30 cellular contexts compared by ENCODE assay signal in genomic region chr1:240468616-240469015, GRCh38.
A peak's percentile ranks its signal among the peaks of the same experiment; 100 is the strongest.
DNase-seq lines count a peak whose midpoint lies in the region; ATAC-seq and TF ChIP-seq lines count a peak whose summit lies in the region.
"Had no signal": no experiment of that assay in that cellular context is flagged by ENCODE, and none has a peak within 500 bp of the region (broad histone marks: within the 10 kb centered on the region; RNA-seq: fewer than 3 reads in every experiment).

No MANE protein-coding gene starts in this region.

- DNase-seq in Ammon's horn (ENCODE audit: low spot score) = peak; percentile 36
- DNase-seq in NCI-H460 (ENCODE audit: extremely low read depth, low read depth) = peak; percentile 53
- DNase-seq in glutamatergic neuron = no peak
- peak; percentile 29 for DNase-seq in skeletal muscle cell (ENCODE audit: low read depth)
- DNase-seq in DMS79 (lab: John Stamatoyannopoulos, UW) = no peak
- no peak for DNase-seq in NCI-H187 (lab: John Stamatoyannopoulos, UW)
- DNase-seq: ACHN; activated CD8-positive, alpha-beta memory T cell treated with anti-CD3 and anti-CD28 coated beads, Interleukin-2, amount 50 U/mL, for 48 hours; activated CD8-positive, alpha-beta T cell treated with anti-CD3 and anti-CD28 coated beads for 36 hours; activated naive CD4-positive, alpha-beta T cell treated with anti-CD3 and anti-CD28 coated beads, Interleukin-2, amount 10 ng/mL, durations not matched to agents 7 days and 5 days; body of pancreas; COR-L47; erythroblast; gastrocnemius medialis; HCEC 1CT; naive thymus-derived CD8-positive, alpha-beta T cell; NCI-H1105; NCI-H187 treated with DMSO at 0.1 percent for 48 hours; NCI-H526 treated with DMSO at 0.1 percent for 48 hours; PC-9; SK-N-SH; stimulated activated naive B cell treated with anti-CD40 and anti-IgM and Interleukin-4, amounts not matched to agents 10 μg/mL and 1 μg/mL and 100 μg/mL, for 72 hours; T-helper 17 cell had no signal

- peaks cover 22% of the 10 kb centered on the region for H3K4me1 Mint-ChIP-seq in glutamatergic neuron (ENCODE audit: low read depth, unreplicated experiment)

- no peak for ATAC-seq in HG02759 (IDR thresholded peaks at IDR 0.05; ENCODE audit: unreplicated experiment)
- ATAC-seq: activated CD8-positive, alpha-beta T cell treated with anti-CD3 and anti-CD28 coated beads for 36 hours; activated T-helper 17 cell treated with anti-CD3 and anti-CD28 coated beads, Interleukin-2, amount 50 U/mL, for 72 hours; body of pancreas; naive thymus-derived CD8-positive, alpha-beta T cell; Right ventricle myocardium inferior; T-helper 17 cell had no signal

- peaks cover 6% of the 10 kb centered on the region for H3K36me3 Mint-ChIP-seq in glutamatergic neuron (ENCODE audit: unreplicated experiment)
- H3K36me3 Mint-ChIP-seq: activated naive CD4-positive, alpha-beta T cell treated with anti-CD3 and anti-CD28 coated beads, Interleukin-2, amount 10 ng/mL, durations not matched to agents 7 days and 5 days; mesothelial cell of epicardium; naive thymus-derived CD8-positive, alpha-beta T cell; stimulated activated naive B cell treated with anti-CD40 and anti-IgM and Interleukin-4, amounts not matched to agents 10 μg/mL and 1 μg/mL and 100 μg/mL, for 72 hours had no signal

- H3K9me3 Mint-ChIP-seq in glutamatergic neuron (ENCODE audit: unreplicated experiment) = peaks cover 9% of the 10 kb centered on the region
- H3K9me3 Mint-ChIP-seq: activated CD8-positive, alpha-beta T cell treated with anti-CD3 and anti-CD28 coated beads for 36 hours; activated naive CD4-positive, alpha-beta T cell treated with anti-CD3 and anti-CD28 coated beads, Interleukin-2, amount 10 ng/mL, durations not matched to agents 7 days and 5 days; activated T-helper 17 cell treated with anti-CD3 and anti-CD28 coated beads, Interleukin-2, amount 50 U/mL, for 72 hours; dendritic cell treated with granulocyte-macrophage colony-stimulating factor and Interleukin-4, amounts not matched to agents 40 ng/mL and 50 ng/mL, for 4 days; mesothelial cell of epicardium; naive thymus-derived CD8-positive, alpha-beta T cell had no signal

- peaks cover 6% of the 10 kb centered on the region for H3K27me3 Mint-ChIP-seq in glutamatergic neuron (ENCODE audit: unreplicated experiment)
- H3K27me3 Mint-ChIP-seq: activated CD8-positive, alpha-beta T cell treated with anti-CD3 and anti-CD28 coated beads for 36 hours; activated naive CD4-positive, alpha-beta T cell treated with anti-CD3 and anti-CD28 coated beads, Interleukin-2, amount 10 ng/mL, durations not matched to agents 7 days and 5 days; activated T-helper 17 cell treated with anti-CD3 and anti-CD28 coated beads, Interleukin-2, amount 50 U/mL, for 72 hours; dendritic cell treated with granulocyte-macrophage colony-stimulating factor and Interleukin-4, amounts not matched to agents 40 ng/mL and 50 ng/mL, for 4 days; stimulated activated naive B cell treated with anti-CD40 and anti-IgM and Interleukin-4, amounts not matched to agents 10 μg/mL and 1 μg/mL and 100 μg/mL, for 72 hours; T-helper 17 cell had no signal

- TF ChIP-seq CTCF in glutamatergic neuron (IDR thresholded peaks at IDR 0.05; ENCODE audit: partially characterized antibody, unreplicated experiment) = no peak

- H3K4me3 Mint-ChIP-seq in glutamatergic neuron (ENCODE audit: unreplicated experiment) = no peak overlapping the region
- H3K4me3 Mint-ChIP-seq: activated CD8-positive, alpha-beta T cell treated with anti-CD3 and anti-CD28 coated beads for 36 hours; activated naive CD4-positive, alpha-beta T cell treated with anti-CD3 and anti-CD28 coated beads, Interleukin-2, amount 10 ng/mL, durations not matched to agents 7 days and 5 days; activated T-helper 17 cell treated with anti-CD3 and anti-CD28 coated beads, Interleukin-2, amount 50 U/mL, for 72 hours; dendritic cell treated with granulocyte-macrophage colony-stimulating factor and Interleukin-4, amounts not matched to agents 40 ng/mL and 50 ng/mL, for 4 days; mesothelial cell of epicardium; naive thymus-derived CD8-positive, alpha-beta T cell; stimulated activated naive B cell treated with anti-CD40 and anti-IgM and Interleukin-4, amounts not matched to agents 10 μg/mL and 1 μg/mL and 100 μg/mL, for 72 hours; T-helper 17 cell had no signal

- no peak overlapping the region for H3K4me3 ChIP-seq in skeletal muscle cell (ENCODE audit: low read depth, low read length)
- H3K4me3 ChIP-seq: body of pancreas, gastrocnemius medialis, PC-9, skin epidermis, suprapubic skin had no signal

- peak overlapping the region; percentile 67 for H3K27ac Mint-ChIP-seq in glutamatergic neuron (ENCODE audit: unreplicated experiment)
- H3K27ac Mint-ChIP-seq: activated CD8-positive, alpha-beta T cell treated with anti-CD3 and anti-CD28 coated beads for 36 hours; activated naive CD4-positive, alpha-beta T cell treated with anti-CD3 and anti-CD28 coated beads, Interleukin-2, amount 10 ng/mL, durations not matched to agents 7 days and 5 days; activated T-helper 17 cell treated with anti-CD3 and anti-CD28 coated beads, Interleukin-2, amount 50 U/mL, for 72 hours; dendritic cell treated with granulocyte-macrophage colony-stimulating factor and Interleukin-4, amounts not matched to agents 40 ng/mL and 50 ng/mL, for 4 days; mesothelial cell of epicardium; naive thymus-derived CD8-positive, alpha-beta T cell; stimulated activated naive B cell treated with anti-CD40 and anti-IgM and Interleukin-4, amounts not matched to agents 10 μg/mL and 1 μg/mL and 100 μg/mL, for 72 hours; T-helper 17 cell had no signal

Comparison
In these comparisons a context has a peak if more than half of its experiments do, and no peak if none do; other contexts are left out.
1. DNase-seq: peak in Ammon's horn (single experiment), NCI-H460 (single experiment) and skeletal muscle cell (single experiment); none in glutamatergic neuron (single experiment), DMS79 (single experiment) and NCI-H187 (0 of 2).